Comparison of ENCODE assay signal across 18 cellular contexts in genomic region chr3:82883072-82883471, GRCh38.
A peak's percentile ranks its signal among the peaks of the same experiment; 100 is the strongest.
DNase-seq lines count a peak whose midpoint lies in the region; TF ChIP-seq lines count a peak whose summit lies in the region.
"Had no signal": no experiment of that assay in that cellular context is flagged by ENCODE, and none has a peak within 500 bp of the region (broad histone marks: within the 10 kb centered on the region; RNA-seq: fewer than 3 reads in every experiment).

No MANE protein-coding gene starts in this region.

- intact Hi-C loops in activated naive CD4-positive, alpha-beta T cell treated with anti-CD3 and anti-CD28 coated beads for 36 hours (cut with micrococcal nuclease) = no loop called here

- H3F3A ChIP-seq in OCI-LY1 (ENCODE audit: insufficient read depth, low read length) = no peaks in the 10 kb centered on the region

- peaks cover 17% of the 10 kb centered on the region for H3K9me3 Mint-ChIP-seq in activated naive CD4-positive, alpha-beta T cell treated with anti-CD3 and anti-CD28 coated beads, Interleukin-2, amount 10 ng/mL, durations not matched to agents 7 days and 5 days
- H3K9me3 Mint-ChIP-seq in activated naive CD4-positive, alpha-beta T cell treated with anti-CD3 and anti-CD28 coated beads for 36 hours = peaks cover 9% of the 10 kb centered on the region
- no peaks in the 10 kb centered on the region for H3K9me3 Mint-ChIP-seq in nephron progenitor cell

- H3K9ac ChIP-seq in OCI-LY1 (ENCODE audit: low read length) = no peak overlapping the region
- H3K9ac ChIP-seq: GM23248 had no signal

- H3K9me3 ChIP-seq in OCI-LY1 (ENCODE audit: low read length) = no peaks in the 10 kb centered on the region
- H3K9me3 ChIP-seq: A549 had no signal

- no peaks in the 10 kb centered on the region for H3K4me1 Mint-ChIP-seq in activated naive CD4-positive, alpha-beta T cell treated with anti-CD3 and anti-CD28 coated beads, Interleukin-2, amount 10 ng/mL, durations not matched to agents 7 days and 5 days
- H3K4me1 Mint-ChIP-seq in activated naive CD4-positive, alpha-beta T cell treated with anti-CD3 and anti-CD28 coated beads for 36 hours (ENCODE audit: low read depth) = no peaks in the 10 kb centered on the region
- H3K4me1 Mint-ChIP-seq in nephron progenitor cell = no peaks in the 10 kb centered on the region
- H3K4me1 Mint-ChIP-seq: CD4-positive, alpha-beta memory T cell had no signal

- peak overlapping the region; percentile 38; the same call in 1 of the 2 replicates for H2AFZ ChIP-seq in OCI-LY1 (ENCODE audit: low read length)
- H2AFZ ChIP-seq: GM23248 had no signal

- H3K9me2 ChIP-seq in OCI-LY1 (ENCODE audit: low read depth, low read length) = no peaks in the 10 kb centered on the region

- H3K79me2 ChIP-seq in OCI-LY1 (ENCODE audit: insufficient read depth, low read length) = no peaks in the 10 kb centered on the region

- no peaks in the 10 kb centered on the region for H3K27me3 Mint-ChIP-seq in activated naive CD4-positive, alpha-beta T cell treated with anti-CD3 and anti-CD28 coated beads, Interleukin-2, amount 10 ng/mL, durations not matched to agents 7 days and 5 days
- H3K27me3 Mint-ChIP-seq in activated naive CD4-positive, alpha-beta T cell treated with anti-CD3 and anti-CD28 coated beads for 36 hours (ENCODE audit: low read depth) = no peaks in the 10 kb centered on the region
- no peaks in the 10 kb centered on the region for H3K27me3 Mint-ChIP-seq in nephron progenitor cell (ENCODE audit: low read depth, poor library complexity)
- H3K27me3 Mint-ChIP-seq: CD4-positive, alpha-beta memory T cell had no signal

- no peaks in the 10 kb centered on the region for H3K36me3 Mint-ChIP-seq in activated naive CD4-positive, alpha-beta T cell treated with anti-CD3 and anti-CD28 coated beads, Interleukin-2, amount 10 ng/mL, durations not matched to agents 7 days and 5 days
- no peaks in the 10 kb centered on the region for H3K36me3 Mint-ChIP-seq in activated naive CD4-positive, alpha-beta T cell treated with anti-CD3 and anti-CD28 coated beads for 36 hours (ENCODE audit: low read depth)
- H3K36me3 Mint-ChIP-seq in nephron progenitor cell (ENCODE audit: low read depth) = no peaks in the 10 kb centered on the region
- H3K36me3 Mint-ChIP-seq: CD4-positive, alpha-beta memory T cell had no signal

- no peaks in the 10 kb centered on the region for H3K4me1 ChIP-seq in OCI-LY1 (ENCODE audit: insufficient read depth, low read length, severe bottlenecking)
- H3K4me1 ChIP-seq: A549 had no signal

- H3K36me3 ChIP-seq in OCI-LY1 (ENCODE audit: insufficient read depth, low read length) = no peaks in the 10 kb centered on the region

- no peak overlapping the region for H3K27ac ChIP-seq in OCI-LY1 (ENCODE audit: low read depth, low read length, poor library complexity, severe bottlenecking)
- H3K27ac ChIP-seq: 22Rv1, A549, GM23248 had no signal

- H3K27me3 ChIP-seq in OCI-LY1 (ENCODE audit: insufficient read depth, low read length) = no peaks in the 10 kb centered on the region

- no peak for DNase-seq in activated naive CD4-positive, alpha-beta T cell treated with anti-CD3 and anti-CD28 coated beads, Interleukin-2, amount 10 ng/mL, durations not matched to agents 7 days and 5 days
- no peak for DNase-seq in activated naive CD4-positive, alpha-beta T cell treated with anti-CD3 and anti-CD28 coated beads for 36 hours
- DNase-seq in nephron progenitor cell (no peak), NCI-H82 treated with DMSO at 0.1 percent for 48 hours (lab: John Stamatoyannopoulos, UW; ENCODE audit: unreplicated experiment) (no peak), HCEC 1CT (no peak)
- DNase-seq: C1 segment of cervical spinal cord; Calu3; CD4-positive, alpha-beta memory T cell; COR-L47; DMS53; DMS79 treated with DMSO at 0.1 percent for 48 hours; GM23248; H7; HFFc6 had no signal

- H3K27ac Mint-ChIP-seq in activated naive CD4-positive, alpha-beta T cell treated with anti-CD3 and anti-CD28 coated beads, Interleukin-2, amount 10 ng/mL, durations not matched to agents 7 days and 5 days = peak overlapping the region; percentile 39
- no peak overlapping the region for H3K27ac Mint-ChIP-seq in activated naive CD4-positive, alpha-beta T cell treated with anti-CD3 and anti-CD28 coated beads for 36 hours
- peak overlapping the region; percentile 27 for H3K27ac Mint-ChIP-seq in nephron progenitor cell
- H3K27ac Mint-ChIP-seq: CD4-positive, alpha-beta memory T cell; HFFc6 had no signal

- no peak overlapping the region for H3K4me3 Mint-ChIP-seq in activated naive CD4-positive, alpha-beta T cell treated with anti-CD3 and anti-CD28 coated beads, Interleukin-2, amount 10 ng/mL, durations not matched to agents 7 days and 5 days
- H3K4me3 Mint-ChIP-seq in activated naive CD4-positive, alpha-beta T cell treated with anti-CD3 and anti-CD28 coated beads for 36 hours = no peak overlapping the region
- H3K4me3 Mint-ChIP-seq in nephron progenitor cell = no peak overlapping the region
- H3K4me3 Mint-ChIP-seq: CD4-positive, alpha-beta memory T cell; HFFc6 had no signal

- no peaks in the 10 kb centered on the region for H4K20me1 ChIP-seq in OCI-LY1 (ENCODE audit: insufficient read depth, low read length)

- no peak overlapping the region for H3K4me2 ChIP-seq in OCI-LY1 (ENCODE audit: low read length)
- H3K4me2 ChIP-seq: A549 had no signal

- no peak overlapping the region for H3K4me3 ChIP-seq in OCI-LY1 (ENCODE audit: low read depth, low read length, poor library complexity, severe bottlenecking)
- H3K4me3 ChIP-seq: A549, GM12878, GM23248 had no signal

- CTCF ChIA-PET in activated naive CD4-positive, alpha-beta T cell treated with anti-CD3 and anti-CD28 coated beads, Interleukin-2, amount 10 ng/mL, durations not matched to agents 7 days and 5 days (lab: Charles Lee) = no interaction called here
- CTCF ChIA-PET in activated naive CD4-positive, alpha-beta T cell treated with anti-CD3 and anti-CD28 coated beads for 36 hours (lab: Charles Lee) = no interaction called here

- TF ChIP-seq CTCF in OCI-LY1 (IDR thresholded peaks at IDR 0.05; ENCODE audit: low read length) (no peak), nephron progenitor cell (IDR thresholded peaks at IDR 0.05) (no peak)
